In the genomic region with DNA sequence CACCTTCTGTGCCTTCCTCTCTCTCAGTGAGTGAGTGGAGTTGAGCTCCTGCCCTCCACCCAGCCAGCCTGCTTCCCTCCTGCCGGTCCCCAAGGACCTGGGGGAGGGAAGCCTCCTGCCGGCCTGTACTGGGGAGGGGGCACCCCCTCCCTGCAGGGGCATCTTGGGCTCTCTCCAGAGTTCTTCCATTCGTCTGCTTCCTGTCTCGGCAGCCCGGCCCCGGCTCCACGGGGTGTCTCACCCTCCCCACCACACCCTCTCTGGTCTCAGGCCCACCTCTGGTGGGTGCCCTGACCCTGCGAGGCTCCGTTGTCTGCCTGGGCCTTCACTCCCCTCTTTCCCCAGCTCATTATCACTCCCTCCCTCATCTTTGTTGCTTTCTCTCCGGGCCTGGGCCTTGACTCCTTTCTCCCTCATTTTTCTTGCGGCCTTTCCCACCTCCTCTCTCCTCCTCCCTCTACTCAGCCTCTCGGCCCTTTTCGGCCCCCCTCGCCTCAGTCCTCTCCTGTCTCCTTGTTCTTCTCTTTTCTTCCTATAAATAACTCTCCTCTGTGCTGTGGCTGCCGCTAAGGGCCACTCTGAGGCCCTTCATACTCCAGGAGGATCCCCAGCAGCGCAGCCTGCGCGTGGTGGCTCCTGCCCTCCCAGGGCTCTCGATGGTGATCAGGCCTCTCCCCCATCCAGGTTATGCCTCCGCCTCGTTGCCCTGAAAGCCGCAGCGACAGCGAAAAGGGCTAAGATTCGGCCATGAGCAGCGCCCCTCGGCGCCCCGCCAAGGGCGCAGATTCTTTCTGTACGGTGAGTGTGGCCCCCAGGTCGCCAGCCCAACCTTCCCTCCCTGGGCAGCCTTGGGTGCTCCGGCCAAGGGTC, we compare ENCODE assay signal across 1 cellular context.
TF ChIP-seq lines count a peak whose summit lies in the region.

No MANE protein-coding gene starts in this region.

TF ChIP-seq in K562, 482 proteins besides CTCF, POLR2A, EP300 and RAD21 (continues in another document):
- TF ChIP-seq NCOR1 (IDR thresholded peaks at IDR 0.05) (no peak), WHSC1 (IDR thresholded peaks at IDR 0.05; ENCODE audit: low read length) (no peak), TEAD4 (IDR thresholded peaks at IDR 0.05; ENCODE audit: low read length) (no peak; the same call in 1 of the 2 replicates), TEAD4 (CRISPR knock-in tag; IDR thresholded peaks at IDR 0.05; ENCODE audit: borderline replicate concordance) (no peak), PRMT5 (CRISPR knock-in tag; IDR thresholded peaks at IDR 0.05) (no peak), MTA1 (IDR thresholded peaks at IDR 0.05; ENCODE audit: borderline replicate concordance) (0 out of 2 replicates have a peak, but pooled peaks have one; percentile 26), NFIC (IDR thresholded peaks at IDR 0.05) (peak; percentile 29), PRPF4 (IDR thresholded peaks at IDR 0.05; ENCODE audit: insufficient read depth, low read depth, low read length, poor library complexity, severe bottlenecking) (no peak), ZNF3 (CRISPR knock-in tag; IDR thresholded peaks at IDR 0.05) (no peak), MAFF (IDR thresholded peaks at IDR 0.05; ENCODE audit: low read length) (no peak), SRF (CRISPR knock-in tag; IDR thresholded peaks at IDR 0.05) (no peak), NR2C1 (IDR thresholded peaks at IDR 0.05) (no peak), NR2C1 (tag; IDR thresholded peaks at IDR 0.05) (no peak), NCOA4 (IDR thresholded peaks at IDR 0.05; ENCODE audit: partially characterized antibody) (peak; percentile 52)
- TF ChIP-seq, protein P1, sequence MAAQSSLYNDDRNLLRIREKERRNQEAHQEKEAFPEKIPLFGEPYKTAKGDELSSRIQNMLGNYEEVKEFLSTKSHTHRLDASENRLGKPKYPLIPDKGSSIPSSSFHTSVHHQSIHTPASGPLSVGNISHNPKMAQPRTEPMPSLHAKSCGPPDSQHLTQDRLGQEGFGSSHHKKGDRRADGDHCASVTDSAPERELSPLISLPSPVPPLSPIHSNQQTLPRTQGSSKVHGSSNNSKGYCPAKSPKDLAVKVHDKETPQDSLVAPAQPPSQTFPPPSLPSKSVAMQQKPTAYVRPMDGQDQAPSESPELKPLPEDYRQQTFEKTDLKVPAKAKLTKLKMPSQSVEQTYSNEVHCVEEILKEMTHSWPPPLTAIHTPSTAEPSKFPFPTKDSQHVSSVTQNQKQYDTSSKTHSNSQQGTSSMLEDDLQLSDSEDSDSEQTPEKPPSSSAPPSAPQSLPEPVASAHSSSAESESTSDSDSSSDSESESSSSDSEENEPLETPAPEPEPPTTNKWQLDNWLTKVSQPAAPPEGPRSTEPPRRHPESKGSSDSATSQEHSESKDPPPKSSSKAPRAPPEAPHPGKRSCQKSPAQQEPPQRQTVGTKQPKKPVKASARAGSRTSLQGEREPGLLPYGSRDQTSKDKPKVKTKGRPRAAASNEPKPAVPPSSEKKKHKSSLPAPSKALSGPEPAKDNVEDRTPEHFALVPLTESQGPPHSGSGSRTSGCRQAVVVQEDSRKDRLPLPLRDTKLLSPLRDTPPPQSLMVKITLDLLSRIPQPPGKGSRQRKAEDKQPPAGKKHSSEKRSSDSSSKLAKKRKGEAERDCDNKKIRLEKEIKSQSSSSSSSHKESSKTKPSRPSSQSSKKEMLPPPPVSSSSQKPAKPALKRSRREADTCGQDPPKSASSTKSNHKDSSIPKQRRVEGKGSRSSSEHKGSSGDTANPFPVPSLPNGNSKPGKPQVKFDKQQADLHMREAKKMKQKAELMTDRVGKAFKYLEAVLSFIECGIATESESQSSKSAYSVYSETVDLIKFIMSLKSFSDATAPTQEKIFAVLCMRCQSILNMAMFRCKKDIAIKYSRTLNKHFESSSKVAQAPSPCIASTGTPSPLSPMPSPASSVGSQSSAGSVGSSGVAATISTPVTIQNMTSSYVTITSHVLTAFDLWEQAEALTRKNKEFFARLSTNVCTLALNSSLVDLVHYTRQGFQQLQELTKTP (IDR thresholded peaks at IDR 0.05; ENCODE audit: low read depth in 1 of 2, partially characterized antibody in 2 of 2) = peak in 1 of 2 experiments; percentile 22
- TF ChIP-seq, protein P2, sequence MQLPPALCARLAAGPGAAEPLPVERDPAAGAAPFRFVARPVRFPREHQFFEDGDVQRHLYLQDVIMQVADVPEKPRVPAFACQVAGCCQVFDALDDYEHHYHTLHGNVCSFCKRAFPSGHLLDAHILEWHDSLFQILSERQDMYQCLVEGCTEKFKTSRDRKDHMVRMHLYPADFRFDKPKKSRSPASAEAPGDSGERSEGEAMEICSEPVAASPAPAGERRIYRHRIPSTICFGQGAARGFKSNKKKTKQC (CRISPR knock-in tag; IDR thresholded peaks at IDR 0.05) = peak; percentile 84
- TF ChIP-seq, protein P3, sequence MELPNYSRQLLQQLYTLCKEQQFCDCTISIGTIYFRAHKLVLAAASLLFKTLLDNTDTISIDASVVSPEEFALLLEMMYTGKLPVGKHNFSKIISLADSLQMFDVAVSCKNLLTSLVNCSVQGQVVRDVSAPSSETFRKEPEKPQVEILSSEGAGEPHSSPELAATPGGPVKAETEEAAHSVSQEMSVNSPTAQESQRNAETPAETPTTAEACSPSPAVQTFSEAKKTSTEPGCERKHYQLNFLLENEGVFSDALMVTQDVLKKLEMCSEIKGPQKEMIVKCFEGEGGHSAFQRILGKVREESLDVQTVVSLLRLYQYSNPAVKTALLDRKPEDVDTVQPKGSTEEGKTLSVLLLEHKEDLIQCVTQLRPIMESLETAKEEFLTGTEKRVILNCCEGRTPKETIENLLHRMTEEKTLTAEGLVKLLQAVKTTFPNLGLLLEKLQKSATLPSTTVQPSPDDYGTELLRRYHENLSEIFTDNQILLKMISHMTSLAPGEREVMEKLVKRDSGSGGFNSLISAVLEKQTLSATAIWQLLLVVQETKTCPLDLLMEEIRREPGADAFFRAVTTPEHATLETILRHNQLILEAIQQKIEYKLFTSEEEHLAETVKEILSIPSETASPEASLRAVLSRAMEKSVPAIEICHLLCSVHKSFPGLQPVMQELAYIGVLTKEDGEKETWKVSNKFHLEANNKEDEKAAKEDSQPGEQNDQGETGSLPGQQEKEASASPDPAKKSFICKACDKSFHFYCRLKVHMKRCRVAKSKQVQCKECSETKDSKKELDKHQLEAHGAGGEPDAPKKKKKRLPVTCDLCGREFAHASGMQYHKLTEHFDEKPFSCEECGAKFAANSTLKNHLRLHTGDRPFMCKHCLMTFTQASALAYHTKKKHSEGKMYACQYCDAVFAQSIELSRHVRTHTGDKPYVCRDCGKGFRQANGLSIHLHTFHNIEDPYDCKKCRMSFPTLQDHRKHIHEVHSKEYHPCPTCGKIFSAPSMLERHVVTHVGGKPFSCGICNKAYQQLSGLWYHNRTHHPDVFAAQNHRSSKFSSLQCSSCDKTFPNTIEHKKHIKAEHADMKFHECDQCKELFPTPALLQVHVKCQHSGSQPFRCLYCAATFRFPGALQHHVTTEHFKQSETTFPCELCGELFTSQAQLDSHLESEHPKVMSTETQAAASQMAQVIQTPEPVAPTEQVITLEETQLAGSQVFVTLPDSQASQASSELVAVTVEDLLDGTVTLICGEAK (IDR thresholded peaks at IDR 0.05) = 0 out of 2 replicates have a peak, but pooled peaks have one; percentile 59
- TF ChIP-seq, protein P3 (CRISPR knock-in tag; IDR thresholded peaks at IDR 0.05) = no peak
- TF ChIP-seq, protein P4, sequence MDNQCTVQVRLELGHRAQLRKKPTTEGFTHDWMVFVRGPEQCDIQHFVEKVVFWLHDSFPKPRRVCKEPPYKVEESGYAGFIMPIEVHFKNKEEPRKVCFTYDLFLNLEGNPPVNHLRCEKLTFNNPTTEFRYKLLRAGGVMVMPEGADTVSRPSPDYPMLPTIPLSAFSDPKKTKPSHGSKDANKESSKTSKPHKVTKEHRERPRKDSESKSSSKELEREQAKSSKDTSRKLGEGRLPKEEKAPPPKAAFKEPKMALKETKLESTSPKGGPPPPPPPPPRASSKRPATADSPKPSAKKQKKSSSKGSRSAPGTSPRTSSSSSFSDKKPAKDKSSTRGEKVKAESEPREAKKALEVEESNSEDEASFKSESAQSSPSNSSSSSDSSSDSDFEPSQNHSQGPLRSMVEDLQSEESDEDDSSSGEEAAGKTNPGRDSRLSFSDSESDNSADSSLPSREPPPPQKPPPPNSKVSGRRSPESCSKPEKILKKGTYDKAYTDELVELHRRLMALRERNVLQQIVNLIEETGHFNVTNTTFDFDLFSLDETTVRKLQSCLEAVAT (IDR thresholded peaks at IDR 0.05) = peak in 1 of 2 experiments; percentile 52; a peak in 1 of 4 replicates
- TF ChIP-seq, protein P5, sequence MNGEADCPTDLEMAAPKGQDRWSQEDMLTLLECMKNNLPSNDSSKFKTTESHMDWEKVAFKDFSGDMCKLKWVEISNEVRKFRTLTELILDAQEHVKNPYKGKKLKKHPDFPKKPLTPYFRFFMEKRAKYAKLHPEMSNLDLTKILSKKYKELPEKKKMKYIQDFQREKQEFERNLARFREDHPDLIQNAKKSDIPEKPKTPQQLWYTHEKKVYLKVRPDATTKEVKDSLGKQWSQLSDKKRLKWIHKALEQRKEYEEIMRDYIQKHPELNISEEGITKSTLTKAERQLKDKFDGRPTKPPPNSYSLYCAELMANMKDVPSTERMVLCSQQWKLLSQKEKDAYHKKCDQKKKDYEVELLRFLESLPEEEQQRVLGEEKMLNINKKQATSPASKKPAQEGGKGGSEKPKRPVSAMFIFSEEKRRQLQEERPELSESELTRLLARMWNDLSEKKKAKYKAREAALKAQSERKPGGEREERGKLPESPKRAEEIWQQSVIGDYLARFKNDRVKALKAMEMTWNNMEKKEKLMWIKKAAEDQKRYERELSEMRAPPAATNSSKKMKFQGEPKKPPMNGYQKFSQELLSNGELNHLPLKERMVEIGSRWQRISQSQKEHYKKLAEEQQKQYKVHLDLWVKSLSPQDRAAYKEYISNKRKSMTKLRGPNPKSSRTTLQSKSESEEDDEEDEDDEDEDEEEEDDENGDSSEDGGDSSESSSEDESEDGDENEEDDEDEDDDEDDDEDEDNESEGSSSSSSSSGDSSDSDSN (IDR thresholded peaks at IDR 0.05; ENCODE audit: borderline replicate concordance in 1 of 2, low read depth in 2 of 2, low read length in 2 of 2) = no peak
- TF ChIP-seq, protein P6, sequence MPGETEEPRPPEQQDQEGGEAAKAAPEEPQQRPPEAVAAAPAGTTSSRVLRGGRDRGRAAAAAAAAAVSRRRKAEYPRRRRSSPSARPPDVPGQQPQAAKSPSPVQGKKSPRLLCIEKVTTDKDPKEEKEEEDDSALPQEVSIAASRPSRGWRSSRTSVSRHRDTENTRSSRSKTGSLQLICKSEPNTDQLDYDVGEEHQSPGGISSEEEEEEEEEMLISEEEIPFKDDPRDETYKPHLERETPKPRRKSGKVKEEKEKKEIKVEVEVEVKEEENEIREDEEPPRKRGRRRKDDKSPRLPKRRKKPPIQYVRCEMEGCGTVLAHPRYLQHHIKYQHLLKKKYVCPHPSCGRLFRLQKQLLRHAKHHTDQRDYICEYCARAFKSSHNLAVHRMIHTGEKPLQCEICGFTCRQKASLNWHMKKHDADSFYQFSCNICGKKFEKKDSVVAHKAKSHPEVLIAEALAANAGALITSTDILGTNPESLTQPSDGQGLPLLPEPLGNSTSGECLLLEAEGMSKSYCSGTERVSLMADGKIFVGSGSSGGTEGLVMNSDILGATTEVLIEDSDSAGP (CRISPR knock-in tag; IDR thresholded peaks at IDR 0.05) = no peak; the same call in 1 of the 2 replicates
- TF ChIP-seq, protein P7, sequence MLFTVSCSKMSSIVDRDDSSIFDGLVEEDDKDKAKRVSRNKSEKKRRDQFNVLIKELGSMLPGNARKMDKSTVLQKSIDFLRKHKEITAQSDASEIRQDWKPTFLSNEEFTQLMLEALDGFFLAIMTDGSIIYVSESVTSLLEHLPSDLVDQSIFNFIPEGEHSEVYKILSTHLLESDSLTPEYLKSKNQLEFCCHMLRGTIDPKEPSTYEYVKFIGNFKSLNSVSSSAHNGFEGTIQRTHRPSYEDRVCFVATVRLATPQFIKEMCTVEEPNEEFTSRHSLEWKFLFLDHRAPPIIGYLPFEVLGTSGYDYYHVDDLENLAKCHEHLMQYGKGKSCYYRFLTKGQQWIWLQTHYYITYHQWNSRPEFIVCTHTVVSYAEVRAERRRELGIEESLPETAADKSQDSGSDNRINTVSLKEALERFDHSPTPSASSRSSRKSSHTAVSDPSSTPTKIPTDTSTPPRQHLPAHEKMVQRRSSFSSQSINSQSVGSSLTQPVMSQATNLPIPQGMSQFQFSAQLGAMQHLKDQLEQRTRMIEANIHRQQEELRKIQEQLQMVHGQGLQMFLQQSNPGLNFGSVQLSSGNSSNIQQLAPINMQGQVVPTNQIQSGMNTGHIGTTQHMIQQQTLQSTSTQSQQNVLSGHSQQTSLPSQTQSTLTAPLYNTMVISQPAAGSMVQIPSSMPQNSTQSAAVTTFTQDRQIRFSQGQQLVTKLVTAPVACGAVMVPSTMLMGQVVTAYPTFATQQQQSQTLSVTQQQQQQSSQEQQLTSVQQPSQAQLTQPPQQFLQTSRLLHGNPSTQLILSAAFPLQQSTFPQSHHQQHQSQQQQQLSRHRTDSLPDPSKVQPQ (CRISPR knock-in tag; IDR thresholded peaks at IDR 0.05; ENCODE audit: borderline replicate concordance) = no peak
